3 cellular contexts compared by ENCODE assay signal in genomic region chr3:190222360-190222759, GRCh38.
"Had no signal": no experiment of that assay in that cellular context is flagged by ENCODE, and none has a peak within 500 bp of the region (broad histone marks: within the 10 kb centered on the region; RNA-seq: fewer than 3 reads in every experiment).

No MANE protein-coding gene starts in this region.

- DNase-seq: GDM1, GF-D8 had no signal

- H3K4me3 ChIP-seq: GM12878 had no signal
